Comparison of ENCODE assay signal across 9 cellular contexts in the genomic region with DNA sequence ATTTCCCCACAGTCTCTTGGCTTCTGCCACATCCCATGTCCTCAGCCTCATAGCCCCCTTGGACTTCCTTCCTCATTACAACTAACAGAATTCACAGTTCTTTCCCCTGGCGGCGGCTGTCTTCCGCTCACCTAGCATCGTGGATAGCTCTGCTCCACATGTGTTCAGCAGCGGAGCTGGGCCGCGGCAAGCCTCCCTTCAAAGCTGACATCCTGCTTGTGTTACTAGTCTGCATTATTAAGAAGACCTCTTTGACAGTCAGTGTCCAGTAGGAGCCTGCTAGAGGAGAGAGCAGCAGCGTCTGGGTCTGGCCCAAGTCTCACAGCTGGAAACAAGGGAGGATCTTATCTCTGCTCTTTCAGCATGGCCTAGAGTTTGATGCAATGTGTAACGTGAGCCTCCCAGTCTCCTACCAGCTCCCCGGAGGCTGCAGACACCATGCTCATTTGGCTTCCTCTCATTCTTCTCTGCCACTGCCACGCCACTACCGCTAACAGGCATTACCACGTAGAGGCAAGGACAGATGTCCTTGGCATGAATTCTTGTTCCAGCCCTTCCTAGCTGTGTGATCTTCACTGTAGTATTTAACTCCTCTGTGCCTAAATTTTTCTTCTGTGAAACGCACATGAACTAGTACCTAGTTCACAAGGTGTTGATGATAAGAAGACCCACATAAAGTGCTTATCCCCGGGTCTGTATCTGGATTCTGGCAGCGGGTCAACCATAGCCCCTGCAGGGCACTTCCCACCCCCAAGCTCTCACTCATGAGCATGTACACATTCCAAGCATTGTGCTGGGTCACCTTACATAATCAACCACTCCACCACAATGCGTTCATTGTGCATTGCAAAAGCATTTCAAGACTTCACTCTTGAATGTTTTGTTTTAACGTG.
DNase-seq lines count a peak whose midpoint lies in the region; FAIRE-seq and TF ChIP-seq lines count a peak whose summit lies in the region.
"Had no signal": no experiment of that assay in that cellular context is flagged by ENCODE, and none has a peak within 500 bp of the region (broad histone marks: within the 10 kb centered on the region; RNA-seq: fewer than 3 reads in every experiment).

No MANE protein-coding gene starts in this region.

- no peak overlapping the region for H2AFZ ChIP-seq in astrocyte (ENCODE audit: low read depth, low read length)

- peak overlapping the region; percentile 90 for H3K27ac Mint-ChIP-seq in astrocyte (ENCODE audit: unreplicated experiment)

- H3K27me3 Mint-ChIP-seq in astrocyte (ENCODE audit: low read depth, unreplicated experiment) = no peaks in the 10 kb centered on the region

- H3K4me1 Mint-ChIP-seq in astrocyte (ENCODE audit: low read depth, unreplicated experiment) = peaks cover 36% of the 10 kb centered on the region

- no peak overlapping the region for H3K9ac ChIP-seq in astrocyte (ENCODE audit: low read length)
- H3K9ac ChIP-seq in kidney (ENCODE audit: low read length in 2 of 2) = no peak overlapping the region

- no peak overlapping the region for H3K4me3 Mint-ChIP-seq in astrocyte (ENCODE audit: unreplicated experiment)

- no peaks in the 10 kb centered on the region for H3K9me3 Mint-ChIP-seq in astrocyte (ENCODE audit: unreplicated experiment)

- H3K27me3 ChIP-seq in astrocyte (ENCODE audit: insufficient read depth, low read length) = no peaks in the 10 kb centered on the region
- H3K27me3 ChIP-seq in dorsolateral prefrontal cortex = no peaks in the 10 kb centered on the region

- no peaks in the 10 kb centered on the region for H3K9me3 ChIP-seq in astrocyte (ENCODE audit: insufficient read depth, low read depth, low read length)
- no peaks in the 10 kb centered on the region for H3K9me3 ChIP-seq in kidney (ENCODE audit: control insufficient read depth in 1 of 2, low read length in 2 of 2)

- H3K4me3 ChIP-seq in astrocyte (ENCODE audit: insufficient read depth, low read depth, low read length) = no peak overlapping the region
- H3K4me3 ChIP-seq in kidney (ENCODE audit: low read length in 2 of 2) = no peak overlapping the region
- H3K4me3 ChIP-seq in dorsolateral prefrontal cortex = no peak overlapping the region

- H3K79me2 ChIP-seq in astrocyte (ENCODE audit: insufficient read depth, low read length) = no peaks in the 10 kb centered on the region

- no peak for FAIRE-seq in astrocyte (lab: Jason Lieb, UNC)
- no peak for FAIRE-seq in kidney (lab: Jason Lieb, UNC)
- no peak for FAIRE-seq in D721Med (lab: Jason Lieb, UNC)

- intact Hi-C loops in kidney (cut with DNase I) (no loop called here), dorsolateral prefrontal cortex (cut with DNase I) (no loop called here)

- H3K36me3 ChIP-seq in astrocyte (ENCODE audit: insufficient read depth, low read length) (no peaks in the 10 kb centered on the region), kidney (ENCODE audit: control insufficient read depth in 1 of 2, insufficient read depth in 2 of 2, low read length in 2 of 2) (no peaks in the 10 kb centered on the region)

- H4K20me1 ChIP-seq in astrocyte (ENCODE audit: insufficient read depth, low read length) = no peaks in the 10 kb centered on the region

- TF ChIP-seq CTCF in astrocyte (IDR thresholded peaks at IDR 0.05; ENCODE audit: insufficient read depth, low read depth, low read length) (no peak), kidney (IDR thresholded peaks at IDR 0.05; ENCODE audit: borderline replicate concordance, extremely low read depth, insufficient read depth) (no peak), dorsolateral prefrontal cortex (IDR thresholded peaks at IDR 0.05 in 54 of 56, conservative IDR thresholded peaks at IDR 0.05 in 2 of 56; ENCODE audit: low read depth in 1 of 56, partially characterized antibody in 56 of 56) (no peak), D721Med (IDR thresholded peaks at IDR 0.05; ENCODE audit: insufficient read depth, missing control alignments) (no peak)

- TF ChIP-seq EP300 in Ishikawa (IDR thresholded peaks at IDR 0.05; ENCODE audit: borderline replicate concordance) = peak; percentile 53

- peak overlapping the region; percentile 55 for H3K4me2 ChIP-seq in astrocyte (ENCODE audit: low read length)

- TF ChIP-seq RAD21 in Ishikawa (IDR thresholded peaks at IDR 0.05; ENCODE audit: low read depth) = no peak

- DNase-seq in AG08395 (ENCODE audit: low spot score) (peak; percentile 13), astrocyte (ENCODE audit: low read depth) (peak; percentile 85), kidney (peak; percentile 80), dorsolateral prefrontal cortex (no peak), D721Med (ENCODE audit: insufficient read length, low spot score) (no peak), A172 (ENCODE audit: low spot score) (no peak)
- no peak for DNase-seq in stimulated activated naive CD4-positive, alpha-beta T cell treated with Interleukin-2 at 50 U/mL for 16 hours (lab: John Stamatoyannopoulos, UW)
- DNase-seq: foreskin melanocyte had no signal

- H3K4me1 ChIP-seq in astrocyte (ENCODE audit: insufficient read depth, low read length) = peaks cover 22% of the 10 kb centered on the region
- H3K4me1 ChIP-seq in kidney (ENCODE audit: control insufficient read depth in 1 of 2, insufficient read depth in 1 of 2, low read depth in 1 of 2, low read length in 2 of 2) = no peaks in the 10 kb centered on the region

- H3K27ac ChIP-seq in astrocyte (ENCODE audit: low read depth, low read length) = no peak overlapping the region
- no peak overlapping the region for H3K27ac ChIP-seq in kidney (ENCODE audit: low read depth in 2 of 2, low read length in 2 of 2)
- H3K27ac ChIP-seq in dorsolateral prefrontal cortex = no peak overlapping the region

- H3K36me3 Mint-ChIP-seq in astrocyte (ENCODE audit: low read depth, unreplicated experiment) = no peaks in the 10 kb centered on the region

TF ChIP-seq in Ishikawa, 13 proteins besides CTCF, POLR2A, EP300 and RAD21:
- TF ChIP-seq TCF12 (IDR thresholded peaks at IDR 0.05; ENCODE audit: low read depth) (peak; percentile 43; the same call in 1 of the 2 replicates), FOXM1 (IDR thresholded peaks at IDR 0.05; ENCODE audit: borderline replicate concordance, low read depth) (no peak), CEBPB (IDR thresholded peaks at IDR 0.05) (peak; percentile 81), NFIC (IDR thresholded peaks at IDR 0.05) (peak; percentile 20; the same call in 1 of the 2 replicates), EGR1 (IDR thresholded peaks at IDR 0.05) (no peak), TEAD4 (IDR thresholded peaks at IDR 0.05) (peak; percentile 97), YY1 (IDR thresholded peaks at IDR 0.05; ENCODE audit: low read depth) (no peak)
- TF ChIP-seq, protein P1, sequence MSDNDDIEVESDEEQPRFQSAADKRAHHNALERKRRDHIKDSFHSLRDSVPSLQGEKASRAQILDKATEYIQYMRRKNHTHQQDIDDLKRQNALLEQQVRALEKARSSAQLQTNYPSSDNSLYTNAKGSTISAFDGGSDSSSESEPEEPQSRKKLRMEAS (IDR thresholded peaks at IDR 0.05) = peak; percentile 14; the same call in 1 of the 2 replicates
- TF ChIP-seq, protein P2, sequence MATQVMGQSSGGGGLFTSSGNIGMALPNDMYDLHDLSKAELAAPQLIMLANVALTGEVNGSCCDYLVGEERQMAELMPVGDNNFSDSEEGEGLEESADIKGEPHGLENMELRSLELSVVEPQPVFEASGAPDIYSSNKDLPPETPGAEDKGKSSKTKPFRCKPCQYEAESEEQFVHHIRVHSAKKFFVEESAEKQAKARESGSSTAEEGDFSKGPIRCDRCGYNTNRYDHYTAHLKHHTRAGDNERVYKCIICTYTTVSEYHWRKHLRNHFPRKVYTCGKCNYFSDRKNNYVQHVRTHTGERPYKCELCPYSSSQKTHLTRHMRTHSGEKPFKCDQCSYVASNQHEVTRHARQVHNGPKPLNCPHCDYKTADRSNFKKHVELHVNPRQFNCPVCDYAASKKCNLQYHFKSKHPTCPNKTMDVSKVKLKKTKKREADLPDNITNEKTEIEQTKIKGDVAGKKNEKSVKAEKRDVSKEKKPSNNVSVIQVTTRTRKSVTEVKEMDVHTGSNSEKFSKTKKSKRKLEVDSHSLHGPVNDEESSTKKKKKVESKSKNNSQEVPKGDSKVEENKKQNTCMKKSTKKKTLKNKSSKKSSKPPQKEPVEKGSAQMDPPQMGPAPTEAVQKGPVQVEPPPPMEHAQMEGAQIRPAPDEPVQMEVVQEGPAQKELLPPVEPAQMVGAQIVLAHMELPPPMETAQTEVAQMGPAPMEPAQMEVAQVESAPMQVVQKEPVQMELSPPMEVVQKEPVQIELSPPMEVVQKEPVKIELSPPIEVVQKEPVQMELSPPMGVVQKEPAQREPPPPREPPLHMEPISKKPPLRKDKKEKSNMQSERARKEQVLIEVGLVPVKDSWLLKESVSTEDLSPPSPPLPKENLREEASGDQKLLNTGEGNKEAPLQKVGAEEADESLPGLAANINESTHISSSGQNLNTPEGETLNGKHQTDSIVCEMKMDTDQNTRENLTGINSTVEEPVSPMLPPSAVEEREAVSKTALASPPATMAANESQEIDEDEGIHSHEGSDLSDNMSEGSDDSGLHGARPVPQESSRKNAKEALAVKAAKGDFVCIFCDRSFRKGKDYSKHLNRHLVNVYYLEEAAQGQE (IDR thresholded peaks at IDR 0.05; ENCODE audit: low read depth) = no peak
TF ChIP-seq in Ishikawa: peak in this region for 5.

Comparison
In these comparisons a context has a peak if more than half of its experiments do, and no peak if none do; other contexts are left out.
1. DNase-seq: peak in AG08395 (single experiment), astrocyte (single experiment) and kidney (single experiment); none in dorsolateral prefrontal cortex (0 of 10), D721Med (single experiment), A172 (single experiment) and stimulated activated naive CD4-positive, alpha-beta T cell treated with Interleukin-2 at 50 U/mL for 16 hours (single experiment).